Comparison of ENCODE assay signal across 17 cellular contexts in the genomic region with DNA sequence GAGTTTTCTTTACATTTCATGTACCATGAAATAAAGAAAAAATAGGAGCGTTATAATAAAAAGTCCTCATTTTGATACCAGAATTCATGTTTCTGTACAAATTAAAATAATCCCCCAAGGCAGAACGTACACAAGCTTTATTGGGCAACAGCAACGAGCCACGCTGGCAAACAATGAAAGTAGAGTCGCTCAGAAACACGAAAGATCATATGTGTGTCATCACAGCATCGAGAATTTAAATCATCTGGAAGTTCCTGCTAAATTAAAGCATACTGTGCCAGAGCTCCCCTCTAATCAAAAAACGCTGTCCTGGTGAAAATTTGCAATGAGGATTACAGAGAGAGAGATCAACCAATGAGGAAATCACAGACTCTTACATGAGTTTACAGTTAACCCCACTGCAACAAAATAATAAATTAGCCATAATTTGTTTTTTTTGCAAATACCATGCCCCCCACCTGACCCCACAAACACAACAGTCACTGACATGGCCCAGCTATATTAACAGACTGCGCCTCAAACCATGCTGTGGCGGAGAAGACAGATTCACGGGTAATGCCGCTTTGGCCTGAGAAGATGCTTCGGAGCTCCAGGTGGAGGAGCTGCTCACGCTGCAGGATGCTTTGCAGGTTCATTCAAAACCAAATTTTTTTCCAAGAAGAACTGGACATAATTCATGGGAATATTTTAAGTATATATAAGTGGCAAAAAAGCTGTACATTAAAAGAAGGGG. TPM values are rescaled to one million over a fixed set of nuclear protein-coding genes. Genes with fewer than 3 reads are reported as not detected.
A peak's percentile ranks its signal among the peaks of the same experiment; 100 is the strongest.
DNase-seq lines count a peak whose midpoint lies in the region; TF ChIP-seq lines count a peak whose summit lies in the region.
"Had no signal": no experiment of that assay in that cellular context is flagged by ENCODE, and none has a peak within 500 bp of the region (broad histone marks: within the 10 kb centered on the region; RNA-seq: fewer than 3 reads in every experiment).

No MANE protein-coding gene starts in this region.

- H3K9me3 ChIP-seq in Caco-2 (no peaks in the 10 kb centered on the region), adipocyte (ENCODE audit: control insufficient read depth, low read length) (no peaks in the 10 kb centered on the region), iPS-20b (ENCODE audit: insufficient read depth, low read depth, low read length) (no peaks in the 10 kb centered on the region)

- no peak overlapping the region for H3K27ac ChIP-seq in iPS-20b (ENCODE audit: low read length)

- no peaks in the 10 kb centered on the region for H3K9me3 Mint-ChIP-seq in Caco-2 (ENCODE audit: unreplicated experiment)
- H3K9me3 Mint-ChIP-seq: CD4-positive, alpha-beta memory T cell; HFFc6 had no signal

- H3K4me3 ChIP-seq in Caco-2 (ENCODE audit: low read depth, low read length): no peak overlapping the region
- no peak overlapping the region for H3K4me3 ChIP-seq in adipocyte (ENCODE audit: low read length)
- 0 out of 2 replicates have a peak overlapping the region, but pooled peaks have one; percentile 24 for H3K4me3 ChIP-seq in iPS-20b (ENCODE audit: low read length)
- H3K4me3 ChIP-seq: GM12878 had no signal

- TSS peak; percentile 15 for BruUV-seq in Caco-2 (replicated peaks; lab: Mats Ljungman, UMichigan)

- H3K36me3 Mint-ChIP-seq in Caco-2 (ENCODE audit: insufficient read depth, unreplicated experiment): peaks cover 28% of the 10 kb centered on the region
- H3K36me3 Mint-ChIP-seq: CD4-positive, alpha-beta memory T cell had no signal

- CTCF ChIA-PET in Caco-2 (lab: Charles Lee): interaction anchor here (0.5 to 3.7 kb wide), 4 partner anchors 10 to 609 kb away, joined by 3 to 58 read pairs (median 3); no protein-coding TSS in a partner anchor

- H3K9ac ChIP-seq in adipocyte (ENCODE audit: low read length) (no peak overlapping the region), iPS-20b (ENCODE audit: low read depth, low read length) (peak overlapping the region; percentile 34; the same call in 1 of the 2 replicates)

- H3K27ac Mint-ChIP-seq in Caco-2 (ENCODE audit: unreplicated experiment): no peak overlapping the region
- H3K27ac Mint-ChIP-seq: CD4-positive, alpha-beta memory T cell; HFFc6 had no signal

- DNase-seq in AG08395 (ENCODE audit: low spot score) (peak; percentile 33), Caco-2 (no peak), adipocyte (ENCODE audit: low read depth) (peak; percentile 35), NCI-H146 (lab: John Stamatoyannopoulos, UW) (no peak), H4 (ENCODE audit: low spot score) (no peak)
- no peak for DNase-seq in activated effector memory CD4-positive, alpha-beta T cell treated with anti-CD3 and anti-CD28 coated beads, Interleukin-2, amount 50 U/mL, for 16 hours
- DNase-seq: ACHN; CD4-positive, alpha-beta memory T cell; DMS79 treated with DMSO at 0.1 percent for 48 hours; GDM1; HFFc6; KBM-7; NCI-H1436 treated with DMSO at 0.1 percent for 48 hours; NCI-H2081 treated with DMSO at 0.1 percent for 48 hours; NCI-H524 had no signal

- no peaks in the 10 kb centered on the region; the same call in 1 of the 2 replicates for H3K36me3 ChIP-seq in Caco-2 (ENCODE audit: control insufficient read depth, insufficient read depth, low read length)
- H3K36me3 ChIP-seq in adipocyte (ENCODE audit: control insufficient read depth, insufficient read depth, low read length, severe bottlenecking): peaks cover 41% of the 10 kb centered on the region
- H3K36me3 ChIP-seq in iPS-20b (ENCODE audit: insufficient read depth, low read depth, low read length): no peaks in the 10 kb centered on the region

- peaks cover 6% of the 10 kb centered on the region for H3K4me1 Mint-ChIP-seq in Caco-2 (ENCODE audit: low read depth, unreplicated experiment)

- POLR2A ChIA-PET in Caco-2 (lab: Charles Lee): no interaction called here

- H3K27me3 Mint-ChIP-seq in Caco-2 (ENCODE audit: insufficient read depth, unreplicated experiment): no peaks in the 10 kb centered on the region

- no peak overlapping the region for H3K4me3 Mint-ChIP-seq in Caco-2 (ENCODE audit: unreplicated experiment)
- H3K4me3 Mint-ChIP-seq: CD4-positive, alpha-beta memory T cell; HFFc6 had no signal

- no peaks in the 10 kb centered on the region for H3K27me3 ChIP-seq in Caco-2 (replicated peaks; ENCODE audit: control insufficient read depth, insufficient read depth, low read length)
- H3K27me3 ChIP-seq in adipocyte (replicated peaks; ENCODE audit: control insufficient read depth, insufficient read depth, low read length): no peaks in the 10 kb centered on the region
- no peaks in the 10 kb centered on the region for H3K27me3 ChIP-seq in iPS-20b (ENCODE audit: insufficient read depth, low read length)

- intact Hi-C loops in Caco-2 (cut with micrococcal nuclease; ENCODE audit: unreplicated experiment): no loop called here

- no peak for TF ChIP-seq CTCF in Caco-2 (IDR thresholded peaks at IDR 0.05; ENCODE audit: insufficient read depth in 1 of 2, low read depth in 1 of 2, low read length in 1 of 2, severe bottlenecking in 1 of 2, unreplicated experiment in 1 of 2)

- H3K4me1 ChIP-seq in Caco-2 (peaks cover 6% of the 10 kb centered on the region), adipocyte (ENCODE audit: control insufficient read depth, insufficient read depth, low read length) (peaks cover 17% of the 10 kb centered on the region), iPS-20b (ENCODE audit: insufficient read depth, low read length) (peaks cover 23% of the 10 kb centered on the region)

RNA-seq across cellular contexts. Expression of a gene that starts 54.3 kb away (rescaled TPM):
- total RNA-seq in Caco-2 (2022): 20.8 and 22.4 TPM in 2 replicates
- total RNA-seq in H4 (2014; rRNA removed; shearing (Covaris generic)): 0.08 and 0.23 TPM in 2 replicates

Comparison
In these comparisons a context has a peak if more than half of its experiments do, and no peak if none do; other contexts are left out.
1. DNase-seq: peak in AG08395 (single experiment) and adipocyte (single experiment); none in Caco-2 (0 of 2), activated effector memory CD4-positive, alpha-beta T cell treated with anti-CD3 and anti-CD28 coated beads, Interleukin-2, amount 50 U/mL, for 16 hours (single experiment), NCI-H146 (single experiment) and H4 (single experiment).
2. RNA of a gene that starts 54.3 kb away (total RNA-seq): 20.8 to 22.4 TPM in Caco-2; 0.08 to 0.23 TPM in H4; every median in the first group is over 10 times any median in the second.